9 cellular contexts compared by ENCODE assay signal in the genomic region with DNA sequence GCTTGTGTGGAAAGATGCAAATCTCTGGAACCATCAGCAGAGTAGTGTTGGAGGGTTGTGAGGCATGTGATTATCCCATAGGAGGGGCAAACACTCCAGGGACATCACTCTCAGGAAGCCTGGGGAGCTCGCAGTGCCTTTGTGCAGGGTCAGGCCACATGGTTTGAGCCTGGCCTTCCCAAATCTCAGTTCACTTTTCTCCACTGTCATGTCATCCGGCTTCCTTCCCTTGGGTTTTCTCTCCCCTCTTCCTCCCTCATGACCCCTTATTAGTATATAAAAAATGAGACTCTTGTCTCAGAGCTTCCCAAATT. TPM values are rescaled to one million over a fixed set of nuclear protein-coding genes. Genes with fewer than 3 reads are reported as not detected.
DNase-seq lines count a peak whose midpoint lies in the region; ATAC-seq and TF ChIP-seq lines count a peak whose summit lies in the region.
"Had no signal": no experiment of that assay in that cellular context is flagged by ENCODE, and none has a peak within 500 bp of the region (broad histone marks: within the 10 kb centered on the region; RNA-seq: fewer than 3 reads in every experiment).

No MANE protein-coding gene starts in this region.

- peak overlapping the region in 1 of 2 experiments; percentile 23 for H3K4me3 ChIP-seq in mesenchymal stem cell (ENCODE audit: insufficient read depth in 1 of 2, low read depth in 1 of 2, low read length in 2 of 2)
- H3K4me3 ChIP-seq in urinary bladder (ENCODE audit: low read depth, low read length): no peak overlapping the region

- TF ChIP-seq CTCF in brain (conservative IDR thresholded peaks at IDR 0.05): no peak

- H4K91ac ChIP-seq in mesenchymal stem cell (ENCODE audit: low read length): peak overlapping the region; percentile 78

- H3K36me3 ChIP-seq in mesenchymal stem cell (ENCODE audit: control insufficient read depth in 1 of 2, insufficient read depth in 2 of 2, low read depth in 1 of 2, low read length in 2 of 2) (peaks cover 34 to 39% of the 10 kb centered on the region in 2 experiments), urinary bladder (ENCODE audit: insufficient read depth) (peaks cover 1% of the 10 kb centered on the region)

- 78% methylated on average over 1 of the region's 2 CpGs for WGBS in mesenchymal stem cell
- 72% methylated on average over 2 of the region's 2 CpGs for WGBS in urinary bladder

- peaks cover 8% of the 10 kb centered on the region for H3K9me3 Mint-ChIP-seq in activated naive CD4-positive, alpha-beta T cell treated with anti-CD3 and anti-CD28 coated beads for 36 hours
- H3K9me3 Mint-ChIP-seq in brain: peaks cover 16 to 31% (median 22%) of the 10 kb centered on the region in 5 experiments

- H3K4me3 Mint-ChIP-seq in activated naive CD4-positive, alpha-beta T cell treated with anti-CD3 and anti-CD28 coated beads for 36 hours: no peak overlapping the region
- no peak overlapping the region for H3K4me3 Mint-ChIP-seq in brain

- peaks cover 7% of the 10 kb centered on the region for H3K9me3 ChIP-seq in mesenchymal stem cell (ENCODE audit: control insufficient read depth, low read length)

- peak overlapping the region; percentile 98 for H3K27ac Mint-ChIP-seq in activated naive CD4-positive, alpha-beta T cell treated with anti-CD3 and anti-CD28 coated beads for 36 hours
- peak overlapping the region; percentile 28 to 94 (median 68) for H3K27ac Mint-ChIP-seq in brain

- no peak overlapping the region for H2BK15ac ChIP-seq in mesenchymal stem cell (ENCODE audit: low read depth, poor library complexity, severe bottlenecking)

- H2BK120ac ChIP-seq in mesenchymal stem cell (ENCODE audit: low read depth, low read length): peak overlapping the region; percentile 42

- peak overlapping the region; percentile 23 for H4K8ac ChIP-seq in mesenchymal stem cell (ENCODE audit: low read length)

- no peaks in the 10 kb centered on the region for H3K27me3 ChIP-seq in mesenchymal stem cell (ENCODE audit: control insufficient read depth in 1 of 2, insufficient read depth in 1 of 2, low read length in 2 of 2)

- no peak overlapping the region for H2AFZ ChIP-seq in mesenchymal stem cell (ENCODE audit: low read depth, low read length)

- no peaks in the 10 kb centered on the region for H3K27me3 Mint-ChIP-seq in activated naive CD4-positive, alpha-beta T cell treated with anti-CD3 and anti-CD28 coated beads for 36 hours (ENCODE audit: low read depth)
- H3K27me3 Mint-ChIP-seq in brain: no peaks in the 10 kb centered on the region

- CTCF ChIA-PET in activated naive CD4-positive, alpha-beta T cell treated with anti-CD3 and anti-CD28 coated beads for 36 hours (lab: Charles Lee): interaction anchor here (0.7 to 13.9 kb wide), 4 partner anchors 10 to 26 kb away, joined by 3 to 237 read pairs (median 4); no protein-coding TSS in a partner anchor

- H3K27ac ChIP-seq in mesenchymal stem cell (ENCODE audit: low read length, poor library complexity, severe bottlenecking): peak overlapping the region; percentile 85
- H3K27ac ChIP-seq in urinary bladder (ENCODE audit: low read depth): peak overlapping the region; percentile 3

- no peak overlapping the region for H3K4ac ChIP-seq in mesenchymal stem cell (ENCODE audit: low read depth in 1 of 2, low read length in 2 of 2)

- no peak overlapping the region for H3K23ac ChIP-seq in mesenchymal stem cell (ENCODE audit: low read length in 2 of 2)

- no peak overlapping the region for H3K14ac ChIP-seq in mesenchymal stem cell (ENCODE audit: low read length in 2 of 2)

- peak overlapping the region; percentile 62 for H3K9ac ChIP-seq in mesenchymal stem cell (ENCODE audit: low read length)

- no peak overlapping the region for H3K4me2 ChIP-seq in mesenchymal stem cell (ENCODE audit: low read length, poor library complexity, severe bottlenecking)

- H2BK5ac ChIP-seq in mesenchymal stem cell (ENCODE audit: low read depth, low read length, poor library complexity, severe bottlenecking): no peak overlapping the region

- H3K79me1 ChIP-seq in mesenchymal stem cell (replicated peaks; ENCODE audit: low read length, poor library complexity, severe bottlenecking): no peaks in the 10 kb centered on the region

- no peak overlapping the region for H2AK5ac ChIP-seq in mesenchymal stem cell (ENCODE audit: low read length, severe bottlenecking)

- no peak for DNase-seq in activated naive CD4-positive, alpha-beta T cell treated with anti-CD3 and anti-CD28 coated beads for 36 hours
- DNase-seq in activated naive CD4-positive, alpha-beta T cell treated with anti-CD3 and anti-CD28 coated beads, Interleukin-2, amount 50 U/mL, for 16 hours: no peak
- DNase-seq in mesenchymal stem cell: no peak
- DNase-seq: NCI-H1048 had no signal

- intact Hi-C loops in activated naive CD4-positive, alpha-beta T cell treated with anti-CD3 and anti-CD28 coated beads for 36 hours (cut with micrococcal nuclease): loop anchor here (10.0 kb wide), 1 partner anchor 1140 kb away; no protein-coding TSS in a partner anchor

- no peak overlapping the region for H3K18ac ChIP-seq in mesenchymal stem cell (ENCODE audit: low read depth in 1 of 2, low read length in 2 of 2)

- H3K4me1 ChIP-seq in mesenchymal stem cell (ENCODE audit: control insufficient read depth, insufficient read depth, low read depth, low read length) (peaks cover 35% of the 10 kb centered on the region), urinary bladder (ENCODE audit: insufficient read depth) (peaks cover 4% of the 10 kb centered on the region)

- H3K36me3 Mint-ChIP-seq in activated naive CD4-positive, alpha-beta T cell treated with anti-CD3 and anti-CD28 coated beads for 36 hours (ENCODE audit: low read depth): peaks cover 31% of the 10 kb centered on the region
- H3K36me3 Mint-ChIP-seq in brain: peaks cover 72% of the 10 kb centered on the region

- no peak overlapping the region for H2BK12ac ChIP-seq in mesenchymal stem cell (ENCODE audit: low read length in 2 of 2)

- peaks cover 81% of the 10 kb centered on the region for H3K4me1 Mint-ChIP-seq in activated naive CD4-positive, alpha-beta T cell treated with anti-CD3 and anti-CD28 coated beads for 36 hours (ENCODE audit: low read depth)
- peaks cover 47% of the 10 kb centered on the region for H3K4me1 Mint-ChIP-seq in brain

- ATAC-seq in GM19328 (IDR thresholded peaks at IDR 0.05; ENCODE audit: unreplicated experiment): no peak
- no peak for ATAC-seq in HG03432 (IDR thresholded peaks at IDR 0.05; ENCODE audit: unreplicated experiment)
- no peak for ATAC-seq in GM18861 (IDR thresholded peaks at IDR 0.05; ENCODE audit: unreplicated experiment)

RNA-seq across cellular contexts. Expression of gene TSPAN14, which starts 20.4 kb away (rescaled TPM):
- 10 to 100 TPM; 33.5 to 35.5 TPM for total RNA-seq in activated naive CD4-positive, alpha-beta T cell treated with anti-CD3 and anti-CD28 coated beads for 36 hours
- polyA plus RNA-seq in brain (ENCODE audit: insufficient read depth, low read depth, low replicate concordance) (70.4 TPM), urinary bladder (65.1 TPM)
- 42.9 TPM for polyA plus RNA-seq in mesenchymal stem cell (2013, experiment 1 of 2)
- 44.5 TPM for polyA plus RNA-seq in mesenchymal stem cell (2013, experiment 2 of 2)
- 26.4 TPM for total RNA-seq in urinary bladder
